Comparison of ENCODE assay signal across 22 cellular contexts in genomic region chr12:106010746-106011145, GRCh38.
DNase-seq lines count a peak whose midpoint lies in the region; ATAC-seq and TF ChIP-seq lines count a peak whose summit lies in the region.
"Had no signal": no experiment of that assay in that cellular context is flagged by ENCODE, and none has a peak within 500 bp of the region (broad histone marks: within the 10 kb centered on the region; RNA-seq: fewer than 3 reads in every experiment).

No MANE protein-coding gene starts in this region.

- no peak for TF ChIP-seq CTCF in upper lobe of left lung (IDR thresholded peaks at IDR 0.05)

- TF ChIP-seq POLR2A in upper lobe of left lung (IDR thresholded peaks at IDR 0.05), result no peak

- H3K36me3 ChIP-seq in upper lobe of left lung, result no peaks in the 10 kb centered on the region
- H3K36me3 ChIP-seq: MG63 had no signal

- peak overlapping the region in 1 of 4 donors; percentile 27 for H3K27ac ChIP-seq in upper lobe of left lung
- H3K27ac ChIP-seq: A549, RWPE1 had no signal

- no peaks in the 10 kb centered on the region for H3K9me3 ChIP-seq in upper lobe of left lung
- H3K9me3 ChIP-seq: A549 had no signal

- ATAC-seq in GM18517 (IDR thresholded peaks at IDR 0.05; ENCODE audit: unreplicated experiment) (no peak), upper lobe of left lung (ENCODE audit: low FRiP score in 2 of 2) (no peak), GM18870 (IDR thresholded peaks at IDR 0.05; ENCODE audit: unreplicated experiment) (no peak)
- ATAC-seq: A549, Panc1 had no signal

- TF ChIP-seq EP300 in upper lobe of left lung (IDR thresholded peaks at IDR 0.05), result no peak

- DNase-seq in EH (ENCODE audit: low read depth) (peak; percentile 70), astrocyte of the hippocampus (ENCODE audit: low read depth, low spot score) (peak; percentile 39), iris pigment epithelial cell (ENCODE audit: low read depth) (peak; percentile 36), upper lobe of left lung (no peak), T-helper 2 cell (no peak)
- DNase-seq: Calu3; CD8-positive, alpha-beta memory T cell; DMS79 treated with DMSO at 0.1 percent for 48 hours; HCEC 1CT; KG1; MG63; NCI-H2029; NCI-H446 treated with DMSO at 0.1 percent for 48 hours; NCI-H526; NCI-H82; NK-92 treated with Interleukin-12 subunit alpha and Interleukin-12 subunit beta, amount 100 ng/mL, for 24 hours; SHP77 had no signal

- no peaks in the 10 kb centered on the region for H3K4me1 ChIP-seq in upper lobe of left lung
- H3K4me1 ChIP-seq: A549 had no signal

- H3K4me3 ChIP-seq in upper lobe of left lung, result no peak overlapping the region
- H3K4me3 ChIP-seq: A549, MG63 had no signal

- no peaks in the 10 kb centered on the region for H3K27me3 ChIP-seq in upper lobe of left lung
- H3K27me3 ChIP-seq: MG63 had no signal

Comparison
In these comparisons a context has a peak if more than half of its experiments do, and no peak if none do; other contexts are left out.
1. DNase-seq: peak in EH (single experiment), astrocyte of the hippocampus (single experiment) and iris pigment epithelial cell (single experiment); none in upper lobe of left lung (0 of 2) and T-helper 2 cell (0 of 5).